Comparison of ENCODE assay signal across 1 cellular context in the genomic region with DNA sequence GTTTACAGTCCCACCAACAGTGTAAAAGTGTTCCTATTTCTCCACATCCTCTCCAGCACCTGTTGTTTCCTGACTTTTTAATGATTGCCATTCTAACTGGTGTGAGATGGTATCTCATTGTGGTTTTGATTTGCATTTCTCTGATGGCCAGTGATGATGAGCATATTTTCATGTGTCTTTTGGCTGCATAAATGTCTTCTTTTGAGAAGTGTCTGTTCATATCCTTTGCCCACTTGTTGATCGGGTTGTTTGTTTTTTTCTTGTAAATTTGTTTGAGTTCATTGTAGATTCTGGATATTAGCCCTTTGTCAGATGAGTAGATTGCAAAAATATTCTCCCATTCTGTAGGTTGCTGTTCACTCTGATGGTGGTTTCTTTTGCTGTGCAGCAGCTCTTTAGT.
TF ChIP-seq lines count a peak whose summit lies in the region.
"Not testable (repeated sequence)": the region's sequence is repeated elsewhere in the genome, so short reads cannot be mapped to it uniquely, and the experiment has no call there.

No MANE protein-coding gene starts in this region.

- not testable (repeated sequence) for H3K4me3 ChIP-seq in HEK293 (ENCODE audit: low read depth, low read length)

- not testable (repeated sequence) for H3K36me3 ChIP-seq in HEK293 (ENCODE audit: control insufficient read depth in 2 of 2, insufficient read depth in 1 of 2, low read length in 2 of 2)

- not testable (repeated sequence) for H3K27ac ChIP-seq in HEK293 (ENCODE audit: extremely low read depth, low read depth, low read length)

- H3K9me3 ChIP-seq in HEK293 (ENCODE audit: control insufficient read depth, insufficient read depth, low read depth, low read length) = not testable (repeated sequence)

- CTCF ChIA-PET in HEK293 (lab: Yijun Ruan, JAX) = not testable (repeated sequence)

- TF ChIP-seq CTCF in HEK293 (tag by site-specific recombination; IDR thresholded peaks at IDR 0.05) = not testable (repeated sequence)

- not testable (repeated sequence) for H3K4me1 ChIP-seq in HEK293 (ENCODE audit: control insufficient read depth, insufficient read depth, low read length)

- POLR2A ChIA-PET in HEK293 (lab: Yijun Ruan, JAX) = not testable (repeated sequence)

TF ChIP-seq in HEK293, 187 proteins besides CTCF, POLR2A, EP300 and RAD21:
- TF ChIP-seq SCRT2 (tag by site-specific recombination; IDR thresholded peaks at IDR 0.05) = peak; percentile 80
- peak; percentile 64; the same call in 1 of the 2 replicates for TF ChIP-seq SCRT1 (tag by site-specific recombination; IDR thresholded peaks at IDR 0.05; ENCODE audit: borderline replicate concordance)
